Comparison of ENCODE assay signal across 7 cellular contexts in genomic region chr3:102553876-102554275, GRCh38.
"Had no signal": no experiment of that assay in that cellular context is flagged by ENCODE, and none has a peak within 500 bp of the region (broad histone marks: within the 10 kb centered on the region; RNA-seq: fewer than 3 reads in every experiment).

No MANE protein-coding gene starts in this region.

- H3K27ac ChIP-seq: HL-60 had no signal

- ATAC-seq: HepG2, K562 had no signal

- H3K4me3 ChIP-seq: K562 had no signal

- DNase-seq: IMR-90, KBM-7, KG1 had no signal

- FAIRE-seq: HepG2, HTR-8/SVneo, K562 had no signal
